In genomic region chr18:54762386-54762785, GRCh38 we compare ENCODE assay signal across 22 cellular contexts.
DNase-seq lines count a peak whose midpoint lies in the region; ATAC-seq and TF ChIP-seq lines count a peak whose summit lies in the region.
"Had no signal": no experiment of that assay in that cellular context is flagged by ENCODE, and none has a peak within 500 bp of the region (broad histone marks: within the 10 kb centered on the region; RNA-seq: fewer than 3 reads in every experiment).

No MANE protein-coding gene starts in this region.

- H2BK120ac ChIP-seq in IMR-90 (ENCODE audit: low read depth, low read length): no peak overlapping the region
- H2BK120ac ChIP-seq in trophoblast cell (ENCODE audit: insufficient read depth, low read length, poor library complexity): no peak overlapping the region

- no peak overlapping the region for H4K8ac ChIP-seq in IMR-90 (ENCODE audit: low read depth in 2 of 2, low read length in 2 of 2)
- H4K8ac ChIP-seq in trophoblast cell (ENCODE audit: low read depth, low read length): no peak overlapping the region

- ATAC-seq in IMR-90 (ENCODE audit: low read depth): no peak
- ATAC-seq in upper lobe of right lung: peak; percentile 29
- ATAC-seq: activated CD8-positive, alpha-beta memory T cell treated with anti-CD3 and anti-CD28 coated beads, Interleukin-2, amount 10 ng/mL, durations not matched to agents 7 days and 5 days; activated naive CD4-positive, alpha-beta T cell treated with anti-CD3 and anti-CD28 coated beads, Interleukin-2, amount 50 U/mL, for 72 hours; left ventricle myocardium superior; naive thymus-derived CD8-positive, alpha-beta T cell had no signal

- H3K4me3 ChIP-seq in IMR-90 (ENCODE audit: insufficient read depth, low read depth, low read length): no peak overlapping the region
- H3K4me3 ChIP-seq in upper lobe of right lung: no peak overlapping the region
- no peak overlapping the region for H3K4me3 ChIP-seq in trophoblast cell (ENCODE audit: low read depth, low read length)
- H3K4me3 ChIP-seq: ovary, right atrium auricular region, transverse colon had no signal

- H3K18ac ChIP-seq in IMR-90 (ENCODE audit: low read depth, low read length): no peak overlapping the region
- no peak overlapping the region for H3K18ac ChIP-seq in trophoblast cell (ENCODE audit: low read length)

- H3K36me3 ChIP-seq in IMR-90 (ENCODE audit: control insufficient read depth, insufficient read depth, low read length): no peaks in the 10 kb centered on the region
- H3K36me3 ChIP-seq in upper lobe of right lung: no peaks in the 10 kb centered on the region
- no peaks in the 10 kb centered on the region for H3K36me3 ChIP-seq in trophoblast cell (ENCODE audit: control insufficient read depth in 1 of 2, insufficient read depth in 2 of 2, low read length in 2 of 2)
- H3K36me3 ChIP-seq: ovary, right atrium auricular region, transverse colon had no signal

- 78% methylated on average over 5 of the region's 5 CpGs; no CpG with 5 or more reads in 1 of the 2 experiments for WGBS in IMR-90 (ENCODE audit: extremely low coverage in 2 of 2, insufficient read length in 1 of 2), 2 experiments
- no CpG with 5 or more reads among the region's 5 CpGs for WGBS in trophoblast cell (ENCODE audit: extremely low coverage, insufficient coverage, insufficient read length)

- CTCF ChIA-PET in IMR-90 (lab: Yijun Ruan, JAX): no interaction called here

- no peaks in the 10 kb centered on the region for H4K20me1 ChIP-seq in IMR-90 (ENCODE audit: insufficient read depth, low read length)

- H3K27ac ChIP-seq in IMR-90 (ENCODE audit: insufficient read depth, low read length) (no peak overlapping the region), upper lobe of right lung (no peak overlapping the region), trophoblast cell (ENCODE audit: low read depth, low read length) (no peak overlapping the region)
- H3K27ac ChIP-seq: ovary, right atrium auricular region, transverse colon had no signal

- no peak for TF ChIP-seq POLR2A in IMR-90 (IDR thresholded peaks at IDR 0.05; ENCODE audit: low read depth, low read length)

- no TSS peak for BruUV-seq in IMR-90 (replicated peaks; lab: Mats Ljungman, UMichigan)

- H2BK12ac ChIP-seq in trophoblast cell (ENCODE audit: low read length): no peak overlapping the region

- H2AK5ac ChIP-seq in IMR-90 (ENCODE audit: low read depth, low read length) (peak overlapping the region; percentile 30; the same call in 1 of the 2 replicates), trophoblast cell (ENCODE audit: low read length) (no peak overlapping the region)

- H2AK9ac ChIP-seq in IMR-90 (replicated peaks; ENCODE audit: low read depth, low read length, poor library complexity): no peak overlapping the region

- no peak overlapping the region for H2BK20ac ChIP-seq in IMR-90 (ENCODE audit: low read depth, low read length)

- H4K12ac ChIP-seq in trophoblast cell (ENCODE audit: low read depth, low read length): no peak overlapping the region

- H2BK5ac ChIP-seq in IMR-90 (ENCODE audit: low read depth, low read length, poor library complexity, severe bottlenecking): no peak overlapping the region
- H2BK5ac ChIP-seq in trophoblast cell (ENCODE audit: low read depth, low read length, poor library complexity): no peak overlapping the region

- no peak overlapping the region for H3K4me2 ChIP-seq in IMR-90 (ENCODE audit: low read depth, low read length)
- H3K4me2 ChIP-seq in trophoblast cell (ENCODE audit: low read length): no peak overlapping the region

- DNase-seq in IMR-90 (no peak), amniotic epithelial cell (ENCODE audit: low read depth) (peak; percentile 88), left kidney (ENCODE audit: low read depth, low spot score) (peak; percentile 34), upper lobe of right lung (no peak), cerebellar nuclear complex (lab: John Stamatoyannopoulos, UW) (no peak), trophoblast cell (no peak)
- DNase-seq in activated CD4-positive, alpha-beta T cell treated with anti-CD3 and anti-CD28 coated beads, Interleukin-2, amount 50 U/mL, for 4 hours: no peak
- DNase-seq: activated B cell treated with CpG ODN at 0.5 μM for 24 hours; activated CD4-positive, alpha-beta T cell treated with anti-CD3 and anti-CD28 coated beads, Interleukin-2, amount 50 U/mL, for 1 hour; activated CD8-positive, alpha-beta memory T cell treated with anti-CD3 and anti-CD28 coated beads, Interleukin-2, amount 10 ng/mL, durations not matched to agents 7 days and 5 days; CD4-positive, CD25-positive, alpha-beta regulatory T cell; DMS 273 treated with DMSO at 0.1 percent for 48 hours; left ventricle myocardium superior; midbrain; naive thymus-derived CD8-positive, alpha-beta T cell; NCI-H1092 treated with DMSO at 0.1 percent for 48 hours; NCI-H187; NCI-H526; ovary; transverse colon had no signal

- H3K9me3 ChIP-seq in IMR-90 (ENCODE audit: control insufficient read depth, insufficient read depth, low read length) (no peaks in the 10 kb centered on the region; the same call in 1 of the 2 replicates), upper lobe of right lung (no peaks in the 10 kb centered on the region), trophoblast cell (ENCODE audit: insufficient read depth, low read depth, low read length) (peaks cover 3% of the 10 kb centered on the region)
- H3K9me3 ChIP-seq: ovary, right atrium auricular region, transverse colon had no signal

- H4K5ac ChIP-seq in IMR-90 (ENCODE audit: low read depth, low read length): no peak overlapping the region

- no peak for TF ChIP-seq CTCF in IMR-90 (conservative IDR thresholded peaks at IDR 0.05; ENCODE audit: low read depth, low read length)
- no peak for TF ChIP-seq CTCF in upper lobe of right lung (IDR thresholded peaks at IDR 0.05)

- no peak overlapping the region for H2AFZ ChIP-seq in IMR-90 (replicated peaks; ENCODE audit: low read length, poor library complexity)
- H2AFZ ChIP-seq in trophoblast cell (ENCODE audit: insufficient read depth, low read length, poor library complexity): no peak overlapping the region

- H3K23ac ChIP-seq in IMR-90 (ENCODE audit: low read depth, low read length) (no peak overlapping the region), trophoblast cell (ENCODE audit: low read length) (no peak overlapping the region)

- no peak overlapping the region for H2BK15ac ChIP-seq in IMR-90 (ENCODE audit: low read depth, low read length)

- H3K4ac ChIP-seq in IMR-90 (ENCODE audit: low read depth, low read length) (no peak overlapping the region), trophoblast cell (ENCODE audit: low read depth, low read length) (no peak overlapping the region)

- in situ Hi-C loops in IMR-90 (cut with MboI; ENCODE audit: low sequenced_read_pairs): no loop called here

- no peak overlapping the region for H4K91ac ChIP-seq in IMR-90 (ENCODE audit: insufficient read depth, low read depth, low read length)
- H4K91ac ChIP-seq in trophoblast cell (ENCODE audit: low read depth, low read length): no peak overlapping the region

- intact Hi-C loops in IMR-90 (cut with micrococcal nuclease) (no loop called here), upper lobe of right lung (cut with DNase I) (no loop called here)

- no peaks in the 10 kb centered on the region for H3K79me2 ChIP-seq in trophoblast cell (ENCODE audit: control insufficient read depth, insufficient read depth, low read length, poor library complexity)

- H3K56ac ChIP-seq in IMR-90 (ENCODE audit: extremely low read depth, insufficient read depth, low read length): 0 out of 2 replicates have a peak overlapping the region, but pooled peaks have one; percentile 1

- POLR2A ChIA-PET in IMR-90 (lab: Charles Lee; ENCODE audit: unreplicated experiment): no interaction called here

- H3K9me1 ChIP-seq in IMR-90 (ENCODE audit: insufficient read depth, low read length): no peaks in the 10 kb centered on the region

- H3K27me3 ChIP-seq in IMR-90 (ENCODE audit: control insufficient read depth, insufficient read depth, low read length) (no peaks in the 10 kb centered on the region; the same call in 1 of the 2 replicates), upper lobe of right lung (no peaks in the 10 kb centered on the region), trophoblast cell (ENCODE audit: insufficient read depth, low read length) (no peaks in the 10 kb centered on the region)
- H3K27me3 ChIP-seq: ovary, right atrium auricular region, transverse colon had no signal

- H3K9ac ChIP-seq in IMR-90 (ENCODE audit: low read depth, low read length) (no peak overlapping the region), trophoblast cell (ENCODE audit: low read length) (no peak overlapping the region)

- no peak overlapping the region for H3K14ac ChIP-seq in IMR-90 (replicated peaks; ENCODE audit: low read depth, low read length)
- no peak overlapping the region for H3K14ac ChIP-seq in trophoblast cell (ENCODE audit: low read length)

- no peaks in the 10 kb centered on the region for H3K79me1 ChIP-seq in IMR-90 (ENCODE audit: low read depth in 1 of 2, low read length in 2 of 2)
- no peaks in the 10 kb centered on the region for H3K79me1 ChIP-seq in trophoblast cell (ENCODE audit: low read length)

- TF ChIP-seq RAD21 in IMR-90 (IDR thresholded peaks at IDR 0.05; ENCODE audit: low read length): no peak

- dilution Hi-C loops in IMR-90 (cut with HindIII; ENCODE audit: low sequenced_read_pairs, unreplicated experiment): no loop called here

- no peaks in the 10 kb centered on the region for H3K4me1 ChIP-seq in IMR-90 (ENCODE audit: control insufficient read depth, insufficient read depth, low read length)
- H3K4me1 ChIP-seq in upper lobe of right lung: no peaks in the 10 kb centered on the region
- no peaks in the 10 kb centered on the region for H3K4me1 ChIP-seq in trophoblast cell (ENCODE audit: control insufficient read depth in 1 of 2, insufficient read depth in 2 of 2, low read length in 2 of 2)
- H3K4me1 ChIP-seq: right atrium auricular region had no signal

TF ChIP-seq in IMR-90, 13 proteins besides CTCF, POLR2A, EP300 and RAD21 (continues in another document):
- TF ChIP-seq FOS (IDR thresholded peaks at IDR 0.05; ENCODE audit: low read depth, low read length): no peak
- TF ChIP-seq RCOR1 (IDR thresholded peaks at IDR 0.05; ENCODE audit: insufficient replicate concordance, low read length): no peak
- no peak for TF ChIP-seq MAZ (IDR thresholded peaks at IDR 0.05; ENCODE audit: borderline replicate concordance, low read depth, low read length)
- TF ChIP-seq BHLHE40 (IDR thresholded peaks at IDR 0.05; ENCODE audit: low read depth, low read length): no peak
- no peak for TF ChIP-seq ELK1 (IDR thresholded peaks at IDR 0.05; ENCODE audit: borderline replicate concordance, low read depth, low read length)

Comparison
In these comparisons a context has a peak if more than half of its experiments do, and no peak if none do; other contexts are left out.
1. DNase-seq: peak in amniotic epithelial cell (single experiment) and left kidney (single experiment); none in IMR-90 (single experiment), upper lobe of right lung (single experiment), cerebellar nuclear complex (0 of 2), activated CD4-positive, alpha-beta T cell treated with anti-CD3 and anti-CD28 coated beads, Interleukin-2, amount 50 U/mL, for 4 hours (0 of 2) and trophoblast cell (0 of 2).